Comparison of ENCODE assay signal across 1 cellular context in the genomic region with DNA sequence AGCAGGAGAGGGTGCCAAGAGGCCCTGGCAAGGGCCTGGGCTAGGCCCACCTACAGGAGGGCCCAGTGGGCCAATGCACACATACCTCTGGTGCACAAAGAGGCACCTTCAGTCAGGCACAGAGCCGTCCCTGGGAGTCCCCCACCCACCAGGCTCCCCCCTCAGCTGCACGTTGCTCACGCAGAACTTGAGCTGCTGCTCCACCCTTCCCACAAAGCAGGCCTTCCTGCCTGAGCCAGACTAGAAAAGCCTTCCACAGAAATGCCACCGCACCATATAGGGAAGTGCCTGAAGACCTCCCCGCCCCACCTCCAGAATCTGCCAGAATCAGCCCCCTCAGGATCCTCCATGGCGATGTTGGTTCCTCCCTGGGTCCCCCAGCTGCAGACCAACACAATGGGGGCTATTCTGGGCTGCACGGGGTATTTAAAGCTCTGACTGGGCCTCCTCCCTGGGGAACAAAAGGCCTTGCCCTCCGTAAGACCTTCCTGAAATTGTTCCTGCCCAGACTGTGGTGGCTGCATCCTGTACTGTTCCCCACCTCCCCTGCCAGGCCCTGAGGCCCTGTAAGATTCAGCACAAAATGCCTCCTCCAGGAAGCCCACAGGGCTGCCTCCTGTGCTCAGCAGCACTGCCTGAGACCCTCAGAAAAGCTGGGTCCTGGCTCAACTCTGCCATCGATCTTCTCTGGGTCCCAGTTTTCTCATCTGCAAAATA.
TF ChIP-seq lines count a peak whose summit lies in the region.

No MANE protein-coding gene starts in this region.

TF ChIP-seq in H1, 55 proteins besides CTCF, POLR2A, EP300 and RAD21:
- TF ChIP-seq CBX5 (IDR thresholded peaks at IDR 0.05; ENCODE audit: low read depth, low read length) = no peak
- TF ChIP-seq RNF2 (IDR thresholded peaks at IDR 0.05; ENCODE audit: borderline replicate concordance, low read depth, low read length, missing control alignments, poor library complexity, severe bottlenecking) = no peak
- TF ChIP-seq SRF (IDR thresholded peaks at IDR 0.05; ENCODE audit: low read depth, low read length) = peak; percentile 58; the same call in 1 of the 2 replicates
- no peak for TF ChIP-seq HDAC6 (IDR thresholded peaks at IDR 0.05; ENCODE audit: low read depth, low read length)
